10 cellular contexts compared by ENCODE assay signal in genomic region chr15:90558182-90558581, GRCh38. TPM values are rescaled to one million over a fixed set of nuclear protein-coding genes. Genes with fewer than 3 reads are reported as not detected.
DNase-seq lines count a peak whose midpoint lies in the region; ATAC-seq, FAIRE-seq and TF ChIP-seq lines count a peak whose summit lies in the region.
"Had no signal": no experiment of that assay in that cellular context is flagged by ENCODE, and none has a peak within 500 bp of the region (broad histone marks: within the 10 kb centered on the region; RNA-seq: fewer than 3 reads in every experiment).

No MANE protein-coding gene starts in this region.

- FAIRE-seq in frontal cortex (lab: Jason Lieb, UNC) = no peak

- H3K4me3 ChIP-seq in WERI-Rb-1 (ENCODE audit: low read depth, low read length) (no peak overlapping the region; the same call in 1 of the 2 replicates), right cardiac atrium (ENCODE audit: low read length) (no peak overlapping the region), smooth muscle cell (no peak overlapping the region)

- no peaks in the 10 kb centered on the region for H3K27me3 ChIP-seq in WERI-Rb-1 (ENCODE audit: insufficient read depth, low read depth, severe bottlenecking)
- no peaks in the 10 kb centered on the region for H3K27me3 ChIP-seq in right cardiac atrium (ENCODE audit: control insufficient read depth, insufficient read depth)
- H3K27me3 ChIP-seq in smooth muscle cell (ENCODE audit: low read depth) = no peaks in the 10 kb centered on the region

- no peak overlapping the region for H2AFZ ChIP-seq in smooth muscle cell (ENCODE audit: low read depth)

- no peaks in the 10 kb centered on the region for H3K36me3 ChIP-seq in KOPT-K1 (ENCODE audit: insufficient read depth, low read length)
- H3K36me3 ChIP-seq in WERI-Rb-1 = no peaks in the 10 kb centered on the region; the same call in 1 of the 2 replicates
- no peaks in the 10 kb centered on the region for H3K36me3 ChIP-seq in smooth muscle cell (ENCODE audit: low read depth)

- ATAC-seq in right cardiac atrium = peak; percentile 44 to 47
- ATAC-seq in GM21619 (IDR thresholded peaks at IDR 0.05; ENCODE audit: unreplicated experiment) = no peak
- ATAC-seq in HG02981 (IDR thresholded peaks at IDR 0.05; ENCODE audit: unreplicated experiment) = no peak
- ATAC-seq in HG02798 (IDR thresholded peaks at IDR 0.05; ENCODE audit: poor library complexity, unreplicated experiment) = no peak
- ATAC-seq: activated CD8-positive, alpha-beta memory T cell treated with anti-CD3 and anti-CD28 coated beads, Interleukin-2, amount 10 ng/mL, durations not matched to agents 7 days and 5 days had no signal

- whole genome bisulfite sequencing in right cardiac atrium = 7% methylated on average over 4 of the region's 4 CpGs
- 40% methylated on average over 4 of the region's 4 CpGs for WGBS in smooth muscle cell (ENCODE audit: low lambda C conversion rate)

- no peak for TF ChIP-seq CTCF in WERI-Rb-1 (IDR thresholded peaks at IDR 0.05; ENCODE audit: low read depth, low read length)
- TF ChIP-seq CTCF in smooth muscle cell (IDR thresholded peaks at IDR 0.05; ENCODE audit: borderline replicate concordance, insufficient read depth, poor library complexity, severe bottlenecking) = no peak

- peak overlapping the region; percentile 51 for H3K27ac ChIP-seq in KOPT-K1 (ENCODE audit: low read depth, low read length, poor library complexity, severe bottlenecking)
- peak overlapping the region; percentile 16; the same call in 1 of the 2 replicates for H3K27ac ChIP-seq in WERI-Rb-1
- peak overlapping the region; percentile 93 for H3K27ac ChIP-seq in right cardiac atrium (ENCODE audit: low read length)
- H3K27ac ChIP-seq in smooth muscle cell (ENCODE audit: low read depth) = peak overlapping the region; percentile 19

- peaks cover 4% of the 10 kb centered on the region for H3F3A ChIP-seq in smooth muscle cell (ENCODE audit: low read depth)

- H3K4me1 ChIP-seq in right cardiac atrium (ENCODE audit: control insufficient read depth, insufficient read depth, low read length) (peaks cover 28% of the 10 kb centered on the region), smooth muscle cell (ENCODE audit: low read depth) (peaks cover 30% of the 10 kb centered on the region)

- H4K20me1 ChIP-seq in smooth muscle cell (ENCODE audit: low read depth) = peaks cover 22% of the 10 kb centered on the region

- peaks cover 17% of the 10 kb centered on the region for H3K79me2 ChIP-seq in smooth muscle cell (ENCODE audit: low read depth)

- H3K9me3 ChIP-seq in KOPT-K1 (ENCODE audit: insufficient read depth, low read length, poor library complexity, severe bottlenecking) (no peaks in the 10 kb centered on the region), WERI-Rb-1 (ENCODE audit: severe bottlenecking) (no peaks in the 10 kb centered on the region), right cardiac atrium (ENCODE audit: control insufficient read depth, low read length) (no peaks in the 10 kb centered on the region), smooth muscle cell (replicated peaks; ENCODE audit: low read depth) (no peaks in the 10 kb centered on the region)

- intact Hi-C loops in right cardiac atrium (cut with DNase I) = no loop called here

- peak; percentile 45 for DNase-seq in WERI-Rb-1
- DNase-seq in right cardiac atrium = peak in 2 of 3 donors; percentile 40 to 54
- no peak for DNase-seq in smooth muscle cell (lab: John Stamatoyannopoulos, UW; ENCODE audit: unreplicated experiment)
- no peak for DNase-seq in frontal cortex (ENCODE audit: low spot score in 2 of 2)
- DNase-seq: activated CD8-positive, alpha-beta memory T cell treated with anti-CD3 and anti-CD28 coated beads, Interleukin-2, amount 10 ng/mL, durations not matched to agents 7 days and 5 days; NCI-H1105 treated with DMSO at 0.1 percent for 48 hours had no signal

- H3K9ac ChIP-seq in smooth muscle cell (ENCODE audit: low read depth) = no peak overlapping the region

- no peak overlapping the region for H3K4me2 ChIP-seq in smooth muscle cell

RNA-seq across cellular contexts. Expression of gene CRTC3, which starts 28.5 kb away (rescaled TPM):
- 10 to 100 TPM; 27.2 to 35.5 (median 30.6) TPM for total RNA-seq in right cardiac atrium
- 15.1 TPM for polyA plus RNA-seq in right cardiac atrium
- 11.7 and 12.2 TPM in 2 replicates for total RNA-seq in smooth muscle cell
- polyA plus RNA-seq in smooth muscle cell = 12.5 and 17.6 TPM in 2 replicates
- total RNA-seq in frontal cortex = 13.9 TPM

Comparison
In these comparisons a context has a peak if more than half of its experiments do, and no peak if none do; other contexts are left out.
1. H3K27ac ChIP-seq: peak in every context shown above with its lines; median percentile 93 in right cardiac atrium; 51 in KOPT-K1; 19 in smooth muscle cell; 16 in WERI-Rb-1.
2. DNase-seq: peak in WERI-Rb-1 (single experiment) and right cardiac atrium (2 of 3); none in smooth muscle cell (single experiment) and frontal cortex (0 of 2).
3. ATAC-seq: peak in right cardiac atrium (2 of 2); none in GM21619 (single experiment), HG02981 (single experiment) and HG02798 (single experiment).